In the genomic region with DNA sequence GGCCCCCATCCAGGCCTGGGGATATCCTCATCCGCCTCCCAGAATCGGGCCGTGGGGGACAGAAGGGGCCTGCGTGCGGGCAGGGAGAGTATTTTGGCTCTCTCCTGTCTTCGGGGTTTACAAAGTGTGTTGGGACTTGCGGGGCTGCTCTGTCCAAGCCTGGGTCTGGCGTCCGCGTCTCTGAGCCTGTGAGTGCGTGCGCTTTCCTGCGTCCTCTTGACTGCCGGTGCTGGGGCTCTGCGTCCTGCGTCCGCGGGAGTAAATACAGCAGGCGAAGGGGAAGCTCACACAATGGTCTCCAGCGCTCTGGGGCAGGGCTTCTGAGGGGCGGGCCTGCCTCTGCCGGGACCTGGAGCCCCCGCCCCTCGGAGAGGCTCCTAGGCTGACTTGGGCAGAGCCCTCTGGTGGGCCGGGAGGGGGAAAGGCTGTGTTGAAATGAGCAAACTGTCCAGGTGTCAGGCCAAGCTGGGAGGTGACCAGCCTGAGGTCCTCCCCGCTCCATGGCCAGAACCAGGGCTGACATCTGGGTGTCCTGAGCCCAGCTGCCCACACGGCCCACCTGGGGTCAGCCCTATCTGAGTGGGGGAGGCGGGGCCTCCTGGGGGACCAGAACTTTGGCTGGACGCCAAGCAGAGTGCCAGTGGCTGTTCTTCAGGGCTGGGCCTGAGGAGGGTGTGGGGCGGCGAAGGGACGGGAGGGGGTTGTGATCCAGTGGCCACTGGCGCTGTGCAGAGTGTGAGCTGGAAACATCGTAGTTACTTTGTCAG, we compare ENCODE assay signal across 8 cellular contexts.
DNase-seq lines count a peak whose midpoint lies in the region; ATAC-seq and TF ChIP-seq lines count a peak whose summit lies in the region.

No MANE protein-coding gene starts in this region.

- peaks cover 0 to 4% (median 0%) of the 10 kb centered on the region in 3 donors for H3K36me3 Mint-ChIP-seq in naive thymus-derived CD8-positive, alpha-beta T cell

- intact Hi-C loops in stomach (cut with DNase I; ENCODE audit: low total_unique reads), result no loop called here

- H3K9me3 Mint-ChIP-seq in naive thymus-derived CD8-positive, alpha-beta T cell, result no peaks in the 10 kb centered on the region

- H3K27ac ChIP-seq in stomach, result peak overlapping the region; percentile 93 to 98 (median 94)

- H3K4me3 ChIP-seq in fibroblast of mammary gland (ENCODE audit: control insufficient read depth, low read depth, low read length), result peak overlapping the region; percentile 80
- H3K4me3 ChIP-seq in stomach, result peak overlapping the region; percentile 70 to 93 (median 82)

- POLR2A ChIA-PET in naive thymus-derived CD8-positive, alpha-beta T cell (lab: Charles Lee), result interaction anchor here (0.6 to 9.8 kb wide), 30 partner anchors 8 to 754 kb away, joined by 3 to 224 read pairs (median 8); a partner anchor contains a TSS

- peak; percentile 35; the same call in 1 of the 3 replicates for TF ChIP-seq CTCF in GM12872 (IDR thresholded peaks at IDR 0.05; ENCODE audit: insufficient read depth, low read depth, low read length)
- peak; percentile 28 for TF ChIP-seq CTCF in fibroblast of mammary gland (conservative IDR thresholded peaks at IDR 0.05; ENCODE audit: control insufficient read depth, insufficient read depth, low read depth, low read length)
- peak in 2 of 7 experiments; percentile 33 to 38 for TF ChIP-seq CTCF in stomach (IDR thresholded peaks at IDR 0.05)

- peaks cover 0 to 9% (median 0%) of the 10 kb centered on the region in 4 donors for H3K36me3 ChIP-seq in stomach

- DNase-seq in NCI-H82 treated with DMSO at 0.1 percent for 48 hours (lab: John Stamatoyannopoulos, UW; ENCODE audit: unreplicated experiment) (peak; percentile 75), fibroblast of mammary gland (ENCODE audit: low read depth) (peak; percentile 82), stomach (peak; percentile 87), NCI-H1436 treated with DMSO at 0.1 percent for 48 hours (lab: John Stamatoyannopoulos, UW) (no peak)
- peak; percentile 71 for DNase-seq in activated effector memory CD4-positive, alpha-beta T cell treated with Interleukin-2 at 50 U/mL for 16 hours
- peak; percentile 65 to 83 (median 74) for DNase-seq in naive thymus-derived CD8-positive, alpha-beta T cell

- peaks cover 80 to 97% (median 89%) of the 10 kb centered on the region in 4 donors for H3K4me1 ChIP-seq in stomach

- WGBS in stomach, 5 donors, result 2 to 17% (median 2%) methylated on average over 14 to 34 of the region's 34 CpGs

- TF ChIP-seq POLR2A in stomach (IDR thresholded peaks at IDR 0.05), result peak in 2 of 4 donors; percentile 54 to 74

- peaks cover 0 to 1% (median 0%) of the 10 kb centered on the region in 5 donors for H3K27me3 Mint-ChIP-seq in naive thymus-derived CD8-positive, alpha-beta T cell

- peak overlapping the region; percentile 87 to 100 (median 98) for H3K27ac Mint-ChIP-seq in naive thymus-derived CD8-positive, alpha-beta T cell

- peak; percentile 69 to 70 for ATAC-seq in naive thymus-derived CD8-positive, alpha-beta T cell
- no peak for ATAC-seq in GM21737 (IDR thresholded peaks at IDR 0.05; ENCODE audit: unreplicated experiment)

- H3K27me3 ChIP-seq in stomach, result no peaks in the 10 kb centered on the region

- peaks cover 53 to 83% (median 75%) of the 10 kb centered on the region in 4 donors for H3K4me1 Mint-ChIP-seq in naive thymus-derived CD8-positive, alpha-beta T cell

- H3K4me3 Mint-ChIP-seq in naive thymus-derived CD8-positive, alpha-beta T cell, result peak overlapping the region; percentile 89 to 100 (median 99)

- TF ChIP-seq EP300 in stomach (IDR thresholded peaks at IDR 0.05), result no peak

- H3K9me3 ChIP-seq in stomach, result no peaks in the 10 kb centered on the region
